ENCODE assay signal across 30 cellular contexts in genomic region chr3:133509482-133509881, GRCh38.
"Had no signal": no experiment of that assay in that cellular context is flagged by ENCODE, and none has a peak within 500 bp of the region (broad histone marks: within the 10 kb centered on the region; RNA-seq: fewer than 3 reads in every experiment).

No MANE protein-coding gene starts in this region.

- H3K36me3 Mint-ChIP-seq: activated CD8-positive, alpha-beta memory T cell treated with anti-CD3 and anti-CD28 coated beads, Interleukin-2, amount 10 ng/mL, durations not matched to agents 7 days and 5 days; brain; stimulated activated naive B cell treated with anti-CD40 and anti-IgM and Interleukin-4, amounts not matched to agents 10 μg/mL and 1 μg/mL and 100 μg/mL, for 72 hours had no signal

- H3K9me3 ChIP-seq: adrenal gland, ascending aorta, left ventricle myocardium inferior, neutrophil, ovary, prostate gland, sigmoid colon, stomach, suprapubic skin, tibial nerve had no signal

- H3K4me1 ChIP-seq: prostate gland, sigmoid colon, suprapubic skin had no signal

- H3K27me3 ChIP-seq: adrenal gland, ascending aorta, neutrophil, ovary, sigmoid colon, stomach, suprapubic skin, tibial nerve had no signal

- H3K27ac Mint-ChIP-seq: activated B cell treated with CpG ODN at 0.5 μM for 24 hours; activated CD8-positive, alpha-beta memory T cell treated with anti-CD3 and anti-CD28 coated beads, Interleukin-2, amount 10 ng/mL, durations not matched to agents 7 days and 5 days; activated CD8-positive, alpha-beta T cell treated with anti-CD3 and anti-CD28 coated beads, Interleukin-2, amount 10 ng/mL, durations not matched to agents 7 days and 5 days; activated naive CD4-positive, alpha-beta T cell treated with anti-CD3 and anti-CD28 coated beads, Interleukin-2, amount 50 U/mL, for 72 hours; activated T-helper 2 cell treated with anti-CD3 and anti-CD28 coated beads, Interferon-gamma antibody, Interleukin-2, Interleukin-4, amounts not matched to agents 10 μg/mL and 5 μg/mL and 100 μg/mL, durations not matched to agents 14 hours and 24 hours and 36 hours; brain; effector memory CD8-positive, alpha-beta T cell; nephron progenitor cell; stimulated activated naive B cell treated with anti-CD40 and anti-IgM and Interleukin-4, amounts not matched to agents 10 μg/mL and 1 μg/mL and 100 μg/mL, for 72 hours; T-helper 2 cell treated with Interferon-gamma antibody and Interleukin-4, amounts not matched to agents 5 μg/mL and 100 μg/mL, for 36 hours had no signal

- H3K9me3 Mint-ChIP-seq: activated B cell treated with CpG ODN at 0.5 μM for 24 hours; activated T-helper 2 cell treated with anti-CD3 and anti-CD28 coated beads, Interferon-gamma antibody, Interleukin-2, Interleukin-4, amounts not matched to agents 10 μg/mL and 5 μg/mL and 100 μg/mL, durations not matched to agents 14 hours and 24 hours and 36 hours; brain; effector memory CD8-positive, alpha-beta T cell; nephron progenitor cell; stimulated activated naive B cell treated with anti-CD40 and anti-IgM and Interleukin-4, amounts not matched to agents 10 μg/mL and 1 μg/mL and 100 μg/mL, for 72 hours; T-helper 2 cell treated with Interferon-gamma antibody and Interleukin-4, amounts not matched to agents 5 μg/mL and 100 μg/mL, for 36 hours had no signal

- H3K4me1 Mint-ChIP-seq: brain had no signal

- H3K4me3 Mint-ChIP-seq: activated B cell treated with CpG ODN at 0.5 μM for 24 hours; activated CD8-positive, alpha-beta memory T cell treated with anti-CD3 and anti-CD28 coated beads, Interleukin-2, amount 10 ng/mL, durations not matched to agents 7 days and 5 days; activated CD8-positive, alpha-beta T cell treated with anti-CD3 and anti-CD28 coated beads, Interleukin-2, amount 10 ng/mL, durations not matched to agents 7 days and 5 days; brain; effector memory CD8-positive, alpha-beta T cell; nephron progenitor cell; stimulated activated naive B cell treated with anti-CD40 and anti-IgM and Interleukin-4, amounts not matched to agents 10 μg/mL and 1 μg/mL and 100 μg/mL, for 72 hours; T-helper 2 cell treated with Interferon-gamma antibody and Interleukin-4, amounts not matched to agents 5 μg/mL and 100 μg/mL, for 36 hours had no signal

- H3K27ac ChIP-seq: adrenal gland, ascending aorta, left ventricle myocardium inferior, neutrophil, ovary, prostate gland, sigmoid colon, stomach, suprapubic skin, tibial nerve had no signal

- DNase-seq: activated B cell treated with CpG ODN at 0.5 μM for 24 hours; activated CD4-positive, alpha-beta T cell treated with anti-CD3 and anti-CD28 coated beads, Interleukin-2, amount 50 U/mL, for 1 hour; activated CD8-positive, alpha-beta T cell treated with anti-CD3 and anti-CD28 coated beads, Interleukin-2, amount 10 ng/mL, durations not matched to agents 7 days and 5 days; activated T-cell treated with anti-CD3 and anti-CD28 coated beads, Interleukin-2, amount 50 U/mL, for 48 hours; adrenal gland; caudate nucleus; cortex of kidney; effector memory CD8-positive, alpha-beta T cell; erythroblast; foreskin melanocyte; left ventricle myocardium inferior; nephron progenitor cell; ovary; retina; sigmoid colon; stimulated activated CD4-positive, alpha-beta T cell treated with anti-CD3 and anti-CD28 coated beads, Interleukin-2, amount 100 ng/mL, for 24 hours; stimulated activated naive B cell treated with anti-CD40 and anti-IgM and Interleukin-4, amounts not matched to agents 10 μg/mL and 1 μg/mL and 100 μg/mL, for 72 hours; stomach; T-helper 1 cell had no signal

- H3K36me3 ChIP-seq: adrenal gland, ascending aorta, left ventricle myocardium inferior, neutrophil, ovary, prostate gland, sigmoid colon, stomach, suprapubic skin, tibial nerve had no signal

- H3K4me2 ChIP-seq: smooth muscle cell had no signal

- ATAC-seq: activated CD8-positive, alpha-beta memory T cell treated with anti-CD3 and anti-CD28 coated beads, Interleukin-2, amount 10 ng/mL, durations not matched to agents 7 days and 5 days; activated CD8-positive, alpha-beta T cell treated with anti-CD3 and anti-CD28 coated beads, Interleukin-2, amount 10 ng/mL, durations not matched to agents 7 days and 5 days; activated naive CD4-positive, alpha-beta T cell treated with anti-CD3 and anti-CD28 coated beads, Interleukin-2, amount 50 U/mL, for 72 hours; effector memory CD8-positive, alpha-beta T cell; stimulated activated naive B cell treated with anti-CD40 and anti-IgM and Interleukin-4, amounts not matched to agents 10 μg/mL and 1 μg/mL and 100 μg/mL, for 72 hours had no signal

- H3K4me3 ChIP-seq: adrenal gland, ascending aorta, left ventricle myocardium inferior, ovary, prostate gland, sigmoid colon, smooth muscle cell, stomach, suprapubic skin, tibial nerve had no signal

- H3K27me3 Mint-ChIP-seq: activated B cell treated with CpG ODN at 0.5 μM for 24 hours; activated CD8-positive, alpha-beta memory T cell treated with anti-CD3 and anti-CD28 coated beads, Interleukin-2, amount 10 ng/mL, durations not matched to agents 7 days and 5 days; effector memory CD8-positive, alpha-beta T cell; stimulated activated naive B cell treated with anti-CD40 and anti-IgM and Interleukin-4, amounts not matched to agents 10 μg/mL and 1 μg/mL and 100 μg/mL, for 72 hours had no signal
